In the genomic region with DNA sequence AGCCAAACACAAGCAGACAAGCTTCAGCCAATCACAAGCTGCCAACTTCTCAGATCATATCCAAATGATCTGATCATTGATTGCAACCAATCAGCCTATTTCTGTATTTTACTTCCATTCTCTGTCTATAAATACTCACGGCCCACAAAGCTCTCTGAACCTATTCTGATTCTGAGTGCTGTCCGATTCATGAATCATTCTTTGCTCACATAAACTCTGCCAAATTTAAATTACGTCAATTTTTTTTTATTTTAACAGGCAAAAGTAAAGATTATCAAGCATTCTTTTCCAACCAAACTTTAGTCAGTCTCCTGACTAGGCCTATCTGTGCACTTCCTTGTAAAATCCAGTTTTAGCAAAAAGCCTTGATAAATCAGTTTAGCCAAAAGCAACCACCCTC, we compare ENCODE assay signal across 13 cellular contexts. TPM values are rescaled to one million over a fixed set of nuclear protein-coding genes. Genes with fewer than 3 reads are reported as not detected.
DNase-seq lines count a peak whose midpoint lies in the region; ATAC-seq and TF ChIP-seq lines count a peak whose summit lies in the region.
"Had no signal": no experiment of that assay in that cellular context is flagged by ENCODE, and none has a peak within 500 bp of the region (broad histone marks: within the 10 kb centered on the region; RNA-seq: fewer than 3 reads in every experiment).

No MANE protein-coding gene starts in this region.

- TF ChIP-seq CTCF in PC-3 (conservative IDR thresholded peaks at IDR 0.05; ENCODE audit: low read depth, low read length) (no peak), fibroblast of the aortic adventitia (IDR thresholded peaks at IDR 0.05; ENCODE audit: insufficient read depth, low read length) (no peak), body of pancreas (IDR thresholded peaks at IDR 0.05) (no peak)

- CTCF ChIA-PET in PC-3 (lab: Charles Lee) = interaction anchor here (0.9 kb wide), 1 partner anchor 144 kb away, joined by 3 read pairs; no protein-coding TSS in a partner anchor

- H3K4me1 ChIP-seq in ACC112 (ENCODE audit: control insufficient read depth, insufficient read depth, low read length, unreplicated experiment) (peaks cover 24% of the 10 kb centered on the region), PC-3 (ENCODE audit: insufficient read depth, low read length) (peaks cover 28% of the 10 kb centered on the region), body of pancreas (peaks cover 6% of the 10 kb centered on the region)

- POLR2A ChIA-PET in PC-3 (lab: Charles Lee; ENCODE audit: unreplicated experiment) = no interaction called here

- 48 to 54% methylated on average over 3 of the region's 3 CpGs for WGBS in body of pancreas, 2 donors

- DNase-seq in EH (ENCODE audit: low read depth) = peak; percentile 10
- DNase-seq in PC-3 = peak; percentile 48
- DNase-seq in fibroblast of the aortic adventitia (ENCODE audit: low read depth) = peak; percentile 59
- no peak for DNase-seq in body of pancreas
- no peak for DNase-seq in cerebellar nuclear complex (lab: John Stamatoyannopoulos, UW)
- DNase-seq: NCI-H1417 treated with DMSO at 0.1 percent for 48 hours, NCI-H2029, NCI-H510A treated with DMSO at 0.1 percent for 48 hours, SIG-M5 had no signal

- ATAC-seq in PC-3 (no peak), body of pancreas (no peak), GM21528 (IDR thresholded peaks at IDR 0.05; ENCODE audit: low FRiP score, unreplicated experiment) (no peak), GM18858 (IDR thresholded peaks at IDR 0.05; ENCODE audit: unreplicated experiment) (no peak)

- intact Hi-C loops in PC-3 (cut with micrococcal nuclease) = loop anchor here (10.0 kb wide), 1 partner anchor 676 kb away; the partner anchor contains the start of gene TMSB4X
- intact Hi-C loops in body of pancreas (cut with DNase I) = no loop called here

- H3K9me2 ChIP-seq in PC-3 (replicated peaks; ENCODE audit: low read length) = no peaks in the 10 kb centered on the region

- peak overlapping the region; percentile 40; the same call in 1 of the 2 replicates for H3K9ac ChIP-seq in PC-3 (ENCODE audit: low read length)
- H3K9ac ChIP-seq: BLaER1 had no signal

- peaks cover 5% of the 10 kb centered on the region for H3F3A ChIP-seq in PC-3 (ENCODE audit: low read length, unreplicated experiment)

- no peaks in the 10 kb centered on the region for H3K79me2 ChIP-seq in ACC112 (ENCODE audit: control insufficient read depth, insufficient read depth, low read length, unreplicated experiment)
- H3K79me2 ChIP-seq in PC-3 (ENCODE audit: low read length) = no peaks in the 10 kb centered on the region

- BruUV-seq in PC-3 (replicated peaks; lab: Mats Ljungman, UMichigan) = no TSS peak

- peak overlapping the region; percentile 91 for H3K4me2 ChIP-seq in PC-3 (ENCODE audit: low read length)
- H3K4me2 ChIP-seq: BLaER1 had no signal

- no peaks in the 10 kb centered on the region for H3K9me3 ChIP-seq in PC-3 (ENCODE audit: low read length)
- no peaks in the 10 kb centered on the region for H3K9me3 ChIP-seq in body of pancreas
- H3K9me3 ChIP-seq: BLaER1 had no signal

- H3K27ac ChIP-seq in ACC112 (ENCODE audit: low read depth, low read length) = peak overlapping the region; percentile 95
- H3K27ac ChIP-seq in PC-3 (ENCODE audit: low read length) = peak overlapping the region; percentile 98
- no peak overlapping the region for H3K27ac ChIP-seq in body of pancreas
- H3K27ac ChIP-seq: BLaER1 had no signal

- no peak for TF ChIP-seq POLR2A in body of pancreas (IDR thresholded peaks at IDR 0.05)

- H3K36me3 ChIP-seq in ACC112 (ENCODE audit: insufficient read depth, low read length) = no peaks in the 10 kb centered on the region
- H3K36me3 ChIP-seq in PC-3 (ENCODE audit: low read depth, low read length) = no peaks in the 10 kb centered on the region
- no peaks in the 10 kb centered on the region for H3K36me3 ChIP-seq in body of pancreas (replicated peaks in 1 of 2; ENCODE audit: insufficient read depth in 1 of 2, low read depth in 2 of 2)
- H3K36me3 ChIP-seq: BLaER1 had no signal

- H4K20me1 ChIP-seq in PC-3 (ENCODE audit: low read length) = no peaks in the 10 kb centered on the region

- H3K27me3 ChIP-seq in ACC112 (ENCODE audit: insufficient read depth, low read length) (no peaks in the 10 kb centered on the region), PC-3 (ENCODE audit: low read length) (no peaks in the 10 kb centered on the region), body of pancreas (no peaks in the 10 kb centered on the region)

- no peak overlapping the region for H2AFZ ChIP-seq in ACC112 (ENCODE audit: low read length, unreplicated experiment)
- no peak overlapping the region for H2AFZ ChIP-seq in PC-3 (ENCODE audit: low read length)

- H3K4me3 ChIP-seq in ACC112 (ENCODE audit: low read depth, low read length) = no peak overlapping the region
- no peak overlapping the region for H3K4me3 ChIP-seq in PC-3 (ENCODE audit: low read length)
- H3K4me3 ChIP-seq in fibroblast of the aortic adventitia (ENCODE audit: low read depth, low read length) = no peak overlapping the region
- no peak overlapping the region for H3K4me3 ChIP-seq in body of pancreas
- H3K4me3 ChIP-seq: BLaER1 had no signal

RNA-seq across cellular contexts. Expression of gene TCEANC, which starts 1.8 kb away (rescaled TPM):
- total RNA-seq in PC-3 (2014; rRNA removed) (0.62 and 0.69 TPM in 2 replicates), fibroblast of the aortic adventitia (ENCODE audit: low replicate concordance) (3.9 and 4.2 TPM in 2 replicates), body of pancreas (1 to 10 TPM; 3.1 to 5.3 TPM)

RNA-seq across cellular contexts. Expression of gene RAB9A, which starts 37.8 kb away (rescaled TPM):
- total RNA-seq in PC-3 (2014; rRNA removed) (21.0 and 29.5 TPM in 2 replicates), fibroblast of the aortic adventitia (ENCODE audit: low replicate concordance) (36.0 and 51.8 TPM in 2 replicates), body of pancreas (10 to 100 TPM; 14.3 to 15.5 TPM)

Comparison
In these comparisons a context has a peak if more than half of its experiments do, and no peak if none do; other contexts are left out.
1. H3K27ac ChIP-seq: peak in ACC112 (single experiment) and PC-3 (single experiment); none in body of pancreas (0 of 4).
2. DNase-seq: peak in EH (single experiment), PC-3 (single experiment) and fibroblast of the aortic adventitia (single experiment); none in body of pancreas (0 of 4) and cerebellar nuclear complex (0 of 2).